19 cellular contexts compared by ENCODE assay signal in the genomic region with DNA sequence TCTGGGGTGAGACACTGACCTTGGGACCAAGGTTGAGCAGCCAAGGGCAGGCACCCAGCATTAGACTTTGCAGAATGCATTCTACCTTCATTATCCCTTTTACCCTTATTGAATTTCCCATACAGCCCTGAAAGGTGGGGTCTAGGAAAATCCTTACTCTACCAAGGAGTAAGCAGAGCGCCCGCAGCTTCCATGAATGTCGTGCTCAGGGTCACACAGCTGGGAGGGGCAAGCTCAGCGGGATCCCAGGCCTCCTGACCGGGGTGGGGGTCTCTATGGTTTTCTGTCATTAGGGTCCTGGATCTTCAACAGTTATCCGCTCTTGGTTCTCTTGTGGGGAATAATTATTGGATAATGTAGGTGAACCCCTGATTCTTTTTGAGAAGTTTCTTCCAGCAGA. TPM values are rescaled to one million over a fixed set of nuclear protein-coding genes. Genes with fewer than 3 reads are reported as not detected.
"Had no signal": no experiment of that assay in that cellular context is flagged by ENCODE, and none has a peak within 500 bp of the region (broad histone marks: within the 10 kb centered on the region; RNA-seq: fewer than 3 reads in every experiment).

No MANE protein-coding gene starts in this region.

- H3K4me3 ChIP-seq: MG63, SJSA1, SK-N-MC had no signal

- H3K27ac ChIP-seq: SJSA1, SK-N-MC had no signal

- H3K4me1 ChIP-seq: SJSA1 had no signal

- H3K36me3 ChIP-seq: MG63 had no signal

- DNase-seq: KBM-7, MG63, NCI-H1092, NCI-H1105 treated with DMSO at 0.1 percent for 48 hours, NCI-H1417 treated with DMSO at 0.1 percent for 48 hours, NCI-H1694, NCI-H187 treated with DMSO at 0.1 percent for 48 hours, NCI-H2029 treated with DMSO at 0.1 percent for 48 hours, NCI-H524, NCI-H526 treated with DMSO at 0.1 percent for 48 hours, NCI-H748 treated with DMSO at 0.1 percent for 48 hours, PC-3, SIG-M5 had no signal

- H3K27me3 ChIP-seq: MG63, SJSA1 had no signal

- H3K9me3 ChIP-seq: MG63, SJSA1 had no signal

- ATAC-seq: Panc1, PC-3 had no signal

RNA-seq across cellular contexts. Expression of a gene that starts 30.7 kb away (rescaled TPM):
- total RNA-seq: LHCN-M2, PC-3, Right ventricle myocardium inferior, RPMI7951, SJSA1 had no signal
